8 cellular contexts compared by ENCODE assay signal in genomic region chr10:74738985-74739567, GRCh38.
DNase-seq lines count a peak whose midpoint lies in the region; ATAC-seq and TF ChIP-seq lines count a peak whose summit lies in the region.

No MANE protein-coding gene starts in this region.

- H3K9me3 Mint-ChIP-seq in mesothelial cell of epicardium, result peaks cover 16% of the 10 kb centered on the region

- DNase-seq in GM13976 (ENCODE audit: low spot score) (peak; percentile 61), KG1 (lab: John Stamatoyannopoulos, UW) (peak; percentile 89), adrenal gland (peak in 2 of 7 donors; percentile 8 to 50), mesothelial cell of epicardium (ENCODE audit: low spot score in 2 of 2, unreplicated experiment in 2 of 2) (no peak), DMS79 treated with DMSO at 0.1 percent for 48 hours (lab: John Stamatoyannopoulos, UW) (no peak), hippocampal formation (lab: John Stamatoyannopoulos, UW) (no peak), NCI-H1105 treated with DMSO at 0.1 percent for 48 hours (lab: John Stamatoyannopoulos, UW) (no peak)

- TF ChIP-seq POLR2A in adrenal gland (IDR thresholded peaks at IDR 0.05), result no peak

- no peaks in the 10 kb centered on the region for H3K9me3 ChIP-seq in adrenal gland (replicated peaks in 1 of 3)

- intact Hi-C loops in adrenal gland (cut with DNase I), result no loop called here

- H3K27ac Mint-ChIP-seq in mesothelial cell of epicardium, result peak overlapping the region; percentile 47

- peaks cover 4% of the 10 kb centered on the region for H3K36me3 Mint-ChIP-seq in mesothelial cell of epicardium

- peak; percentile 25 for TF ChIP-seq CTCF in GM13976 (IDR thresholded peaks at IDR 0.05; ENCODE audit: borderline replicate concordance, control extremely low read depth, extremely low read depth, insufficient read depth, missing control alignments)
- TF ChIP-seq CTCF in adrenal gland (IDR thresholded peaks at IDR 0.05), result peak in 4 of 6 experiments; percentile 12 to 37 (median 29)
- no peak for TF ChIP-seq CTCF in mesothelial cell of epicardium (IDR thresholded peaks at IDR 0.05; ENCODE audit: unreplicated experiment)

- H3K36me3 ChIP-seq in adrenal gland (replicated peaks in 1 of 2), result no peaks in the 10 kb centered on the region

- no peaks in the 10 kb centered on the region for H3K27me3 Mint-ChIP-seq in mesothelial cell of epicardium (ENCODE audit: low read depth)

- no peaks in the 10 kb centered on the region for H3K4me1 ChIP-seq in adrenal gland (replicated peaks in 1 of 2)

- H3K27ac ChIP-seq in adrenal gland, result no peak overlapping the region

- peak; percentile 82 for ATAC-seq in GM21576 (IDR thresholded peaks at IDR 0.05; ENCODE audit: unreplicated experiment)

- WGBS in adrenal gland, 4 donors, result 52 to 58% (median 55%) methylated on average over 10 of the region's 10 CpGs

- in situ Hi-C loops in GM13976 (cut with MboI; ENCODE audit: low sequenced_read_pairs, unreplicated experiment), result loop anchor here (10.0 kb wide), 1 partner anchor 474 kb away; no protein-coding TSS in a partner anchor

- no peaks in the 10 kb centered on the region for H3K27me3 ChIP-seq in adrenal gland

- H3K4me3 Mint-ChIP-seq in mesothelial cell of epicardium, result no peak overlapping the region

- no peak overlapping the region for H3K4me3 ChIP-seq in adrenal gland

- peaks cover 5% of the 10 kb centered on the region for H3K4me1 Mint-ChIP-seq in mesothelial cell of epicardium

Comparison
In these comparisons a context has a peak if more than half of its experiments do, and no peak if none do; other contexts are left out.
1. DNase-seq: peak in GM13976 (single experiment) and KG1 (single experiment); none in mesothelial cell of epicardium (0 of 2), DMS79 treated with DMSO at 0.1 percent for 48 hours (single experiment), hippocampal formation (0 of 2) and NCI-H1105 treated with DMSO at 0.1 percent for 48 hours (single experiment).